Comparison of ENCODE assay signal across 8 cellular contexts in the genomic region with DNA sequence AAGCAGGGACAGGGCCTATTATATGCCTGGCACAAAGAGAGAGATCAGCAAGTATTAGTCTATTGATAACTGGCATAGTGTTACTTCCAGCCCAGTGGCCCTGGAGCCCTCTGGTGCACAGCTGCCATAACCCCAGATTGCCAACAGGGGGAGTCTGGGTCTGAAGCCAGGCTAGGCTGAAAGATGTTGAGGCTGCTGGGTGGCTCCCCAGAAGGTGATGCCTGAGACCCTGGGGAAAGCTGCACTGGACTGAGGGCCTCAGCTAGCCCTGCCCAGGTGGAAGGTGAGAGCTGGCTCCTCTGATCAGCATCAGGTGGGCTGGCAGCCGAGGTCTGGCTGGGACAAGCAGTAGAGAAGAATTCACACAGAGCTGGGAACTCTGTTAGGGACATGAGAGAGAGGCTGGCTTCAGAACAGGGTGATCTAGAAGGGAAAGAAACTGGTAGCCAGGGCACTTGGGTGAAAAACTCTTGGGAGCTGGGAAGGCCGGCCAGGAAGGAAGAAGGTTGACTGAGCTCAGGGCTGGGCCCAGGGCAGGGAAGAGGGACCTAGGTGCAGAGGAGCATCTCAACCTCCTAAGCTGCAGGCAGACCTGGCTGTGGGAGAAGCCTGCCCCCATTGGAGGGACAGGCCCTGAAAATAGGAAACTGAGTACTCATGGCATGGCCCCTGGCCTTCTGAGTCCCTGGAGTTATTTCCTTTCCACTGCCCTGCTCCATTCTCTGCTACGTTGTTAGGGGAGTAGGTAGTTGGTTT. TPM values are rescaled to one million over a fixed set of nuclear protein-coding genes. Genes with fewer than 3 reads are reported as not detected.
A peak's percentile ranks its signal among the peaks of the same experiment; 100 is the strongest.
DNase-seq lines count a peak whose midpoint lies in the region; ATAC-seq and FAIRE-seq lines count a peak whose summit lies in the region.

No MANE protein-coding gene starts in this region.

- DNase-seq in NCI-H345 (lab: John Stamatoyannopoulos, UW) (peak; percentile 27), NCI-H345 treated with DMSO at 0.1 percent for 48 hours (lab: John Stamatoyannopoulos, UW; ENCODE audit: unreplicated experiment) (no peak), NAMALWA (ENCODE audit: low spot score) (peak; percentile 60), small intestine (peak; percentile 53), mesenteric fat pad (ENCODE audit: low spot score) (no peak)
- DNase-seq in activated CD8-positive, alpha-beta memory T cell treated with anti-CD3 and anti-CD28 coated beads for 24 hours, result peak; percentile 91

- FAIRE-seq in small intestine (lab: Jason Lieb, UNC), result no peak

- H3K36me3 ChIP-seq in small intestine (ENCODE audit: control insufficient read depth in 2 of 2, insufficient read depth in 2 of 2, low read length in 2 of 2), result no peaks in the 10 kb centered on the region

- H3K4me3 ChIP-seq in small intestine (ENCODE audit: low read depth in 1 of 2, low read length in 2 of 2), result no peak overlapping the region

- peaks cover 0 to 2% of the 10 kb centered on the region in 2 donors for H3K4me1 ChIP-seq in small intestine (ENCODE audit: control insufficient read depth in 2 of 2, insufficient read depth in 1 of 2, low read depth in 1 of 2, low read length in 1 of 2)

- no peaks in the 10 kb centered on the region for H3K9me3 ChIP-seq in small intestine (ENCODE audit: control insufficient read depth, low read depth)

- H3K27ac ChIP-seq in small intestine (ENCODE audit: low read depth in 1 of 2, low read length in 1 of 2), result no peak overlapping the region

- WGBS in small intestine, 3 donors, result 67 to 74% (median 70%) methylated on average over 3 of the region's 3 CpGs

- ATAC-seq in HG02610 (IDR thresholded peaks at IDR 0.05; ENCODE audit: unreplicated experiment) (peak; percentile 76), esophagus mucosa (peak; percentile 70)

- no peaks in the 10 kb centered on the region for H3K27me3 ChIP-seq in small intestine (ENCODE audit: control insufficient read depth in 2 of 2, insufficient read depth in 2 of 2, low read length in 2 of 2)

RNA-seq across cellular contexts. Expression of gene GZMH, which starts 3.9 kb away (rescaled TPM):
- not detected for total RNA-seq in esophagus mucosa
- under 1 TPM in 1 of 3 donors, not detected in 2; 0.51 TPM for polyA plus RNA-seq in small intestine
- not detected for total RNA-seq in mesenteric fat pad

RNA-seq across cellular contexts. Expression of gene GZMB, which starts 28.4 kb away (rescaled TPM):
- 1.2 TPM for total RNA-seq in esophagus mucosa
- 1 to 10 TPM in 2 of 3 donors, not detected in 1; 1.6 to 1.7 TPM for polyA plus RNA-seq in small intestine
- 2.0 TPM for total RNA-seq in mesenteric fat pad

RNA-seq across cellular contexts. Expression of gene CTSG, which starts 29.6 kb away (rescaled TPM):
- total RNA-seq in esophagus mucosa (not detected), mesenteric fat pad (6.3 TPM)
- polyA plus RNA-seq in small intestine, result 1 to 10 TPM in 1 of 3 donors, not detected in 2; 2.6 TPM

Comparison
In these comparisons a context has a peak if more than half of its experiments do, and no peak if none do; other contexts are left out.
1. DNase-seq: peak in NCI-H345 (single experiment), NAMALWA (single experiment), activated CD8-positive, alpha-beta memory T cell treated with anti-CD3 and anti-CD28 coated beads for 24 hours (single experiment) and small intestine (single experiment); none in NCI-H345 treated with DMSO at 0.1 percent for 48 hours (single experiment) and mesenteric fat pad (single experiment).